Comparison of ENCODE assay signal across 1 cellular context in the genomic region with DNA sequence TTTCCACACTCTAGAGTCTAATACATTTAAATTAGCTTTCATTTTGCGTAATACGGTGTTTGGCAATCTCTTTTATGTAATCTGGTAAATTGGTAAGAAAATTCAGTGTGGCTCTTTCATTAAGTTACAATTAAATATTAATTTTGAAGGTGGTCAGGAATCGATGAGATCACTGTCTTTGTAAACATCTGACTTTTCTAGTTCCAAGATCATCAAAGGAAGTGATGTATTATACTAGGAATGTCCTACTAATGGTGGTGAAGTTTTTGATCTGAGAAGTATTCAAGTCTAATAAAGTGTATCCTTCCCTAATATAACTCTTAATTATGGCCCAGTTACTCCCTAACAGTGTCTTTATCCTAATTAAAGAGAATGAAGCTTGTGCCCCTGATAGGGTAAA.
TF ChIP-seq lines count a peak whose summit lies in the region.

No MANE protein-coding gene starts in this region.

TF ChIP-seq in SK-N-SH, 30 proteins besides CTCF, POLR2A, EP300 and RAD21 (continued from another document):
- no peak for TF ChIP-seq FOXM1 (IDR thresholded peaks at IDR 0.05; ENCODE audit: low read depth)
- TF ChIP-seq, protein P1, sequence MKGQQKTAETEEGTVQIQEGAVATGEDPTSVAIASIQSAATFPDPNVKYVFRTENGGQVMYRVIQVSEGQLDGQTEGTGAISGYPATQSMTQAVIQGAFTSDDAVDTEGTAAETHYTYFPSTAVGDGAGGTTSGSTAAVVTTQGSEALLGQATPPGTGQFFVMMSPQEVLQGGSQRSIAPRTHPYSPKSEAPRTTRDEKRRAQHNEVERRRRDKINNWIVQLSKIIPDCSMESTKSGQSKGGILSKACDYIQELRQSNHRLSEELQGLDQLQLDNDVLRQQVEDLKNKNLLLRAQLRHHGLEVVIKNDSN (IDR thresholded peaks at IDR 0.05; ENCODE audit: borderline replicate concordance, low read depth), result no peak
- no peak for TF ChIP-seq GABPA (IDR thresholded peaks at IDR 0.05; ENCODE audit: low read depth)
- TF ChIP-seq RFX5 (IDR thresholded peaks at IDR 0.05; ENCODE audit: low read length), result no peak
- TF ChIP-seq MXI1 (IDR thresholded peaks at IDR 0.05; ENCODE audit: low read depth, low read length), result no peak
- TF ChIP-seq TEAD4 (IDR thresholded peaks at IDR 0.05; ENCODE audit: borderline replicate concordance, insufficient read depth), result no peak
- TF ChIP-seq, protein P2, sequence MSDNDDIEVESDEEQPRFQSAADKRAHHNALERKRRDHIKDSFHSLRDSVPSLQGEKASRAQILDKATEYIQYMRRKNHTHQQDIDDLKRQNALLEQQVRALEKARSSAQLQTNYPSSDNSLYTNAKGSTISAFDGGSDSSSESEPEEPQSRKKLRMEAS (IDR thresholded peaks at IDR 0.05; ENCODE audit: low read depth), result no peak
- no peak for TF ChIP-seq POLR2AphosphoS5 (IDR thresholded peaks at IDR 0.05; ENCODE audit: low read depth, low read length)
- TF ChIP-seq JUND (IDR thresholded peaks at IDR 0.05), result 0 out of 2 replicates have a peak, but pooled peaks have one; percentile 37
- no peak for TF ChIP-seq IRF3 (IDR thresholded peaks at IDR 0.05; ENCODE audit: low read depth, low read length)
- no peak for TF ChIP-seq MEF2A (IDR thresholded peaks at IDR 0.05; ENCODE audit: borderline replicate concordance, low read depth)
- TF ChIP-seq TCF12 (IDR thresholded peaks at IDR 0.05), result peak; percentile 10; the same call in 1 of the 2 replicates
- TF ChIP-seq FOSL2 (IDR thresholded peaks at IDR 0.05; ENCODE audit: borderline replicate concordance, low read depth), result 0 out of 2 replicates have a peak, but pooled peaks have one; percentile 45
- TF ChIP-seq, protein P3, sequence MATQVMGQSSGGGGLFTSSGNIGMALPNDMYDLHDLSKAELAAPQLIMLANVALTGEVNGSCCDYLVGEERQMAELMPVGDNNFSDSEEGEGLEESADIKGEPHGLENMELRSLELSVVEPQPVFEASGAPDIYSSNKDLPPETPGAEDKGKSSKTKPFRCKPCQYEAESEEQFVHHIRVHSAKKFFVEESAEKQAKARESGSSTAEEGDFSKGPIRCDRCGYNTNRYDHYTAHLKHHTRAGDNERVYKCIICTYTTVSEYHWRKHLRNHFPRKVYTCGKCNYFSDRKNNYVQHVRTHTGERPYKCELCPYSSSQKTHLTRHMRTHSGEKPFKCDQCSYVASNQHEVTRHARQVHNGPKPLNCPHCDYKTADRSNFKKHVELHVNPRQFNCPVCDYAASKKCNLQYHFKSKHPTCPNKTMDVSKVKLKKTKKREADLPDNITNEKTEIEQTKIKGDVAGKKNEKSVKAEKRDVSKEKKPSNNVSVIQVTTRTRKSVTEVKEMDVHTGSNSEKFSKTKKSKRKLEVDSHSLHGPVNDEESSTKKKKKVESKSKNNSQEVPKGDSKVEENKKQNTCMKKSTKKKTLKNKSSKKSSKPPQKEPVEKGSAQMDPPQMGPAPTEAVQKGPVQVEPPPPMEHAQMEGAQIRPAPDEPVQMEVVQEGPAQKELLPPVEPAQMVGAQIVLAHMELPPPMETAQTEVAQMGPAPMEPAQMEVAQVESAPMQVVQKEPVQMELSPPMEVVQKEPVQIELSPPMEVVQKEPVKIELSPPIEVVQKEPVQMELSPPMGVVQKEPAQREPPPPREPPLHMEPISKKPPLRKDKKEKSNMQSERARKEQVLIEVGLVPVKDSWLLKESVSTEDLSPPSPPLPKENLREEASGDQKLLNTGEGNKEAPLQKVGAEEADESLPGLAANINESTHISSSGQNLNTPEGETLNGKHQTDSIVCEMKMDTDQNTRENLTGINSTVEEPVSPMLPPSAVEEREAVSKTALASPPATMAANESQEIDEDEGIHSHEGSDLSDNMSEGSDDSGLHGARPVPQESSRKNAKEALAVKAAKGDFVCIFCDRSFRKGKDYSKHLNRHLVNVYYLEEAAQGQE (IDR thresholded peaks at IDR 0.05; ENCODE audit: low read depth, low read length), result no peak
- TF ChIP-seq, protein P4, sequence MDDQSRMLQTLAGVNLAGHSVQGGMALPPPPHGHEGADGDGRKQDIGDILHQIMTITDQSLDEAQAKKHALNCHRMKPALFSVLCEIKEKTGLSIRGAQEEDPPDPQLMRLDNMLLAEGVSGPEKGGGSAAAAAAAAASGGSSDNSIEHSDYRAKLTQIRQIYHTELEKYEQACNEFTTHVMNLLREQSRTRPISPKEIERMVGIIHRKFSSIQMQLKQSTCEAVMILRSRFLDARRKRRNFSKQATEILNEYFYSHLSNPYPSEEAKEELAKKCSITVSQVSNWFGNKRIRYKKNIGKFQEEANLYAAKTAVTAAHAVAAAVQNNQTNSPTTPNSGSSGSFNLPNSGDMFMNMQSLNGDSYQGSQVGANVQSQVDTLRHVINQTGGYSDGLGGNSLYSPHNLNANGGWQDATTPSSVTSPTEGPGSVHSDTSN (IDR thresholded peaks at IDR 0.05), result no peak
TF ChIP-seq in SK-N-SH: peak in this region for 4.
